In genomic region chr10:99732033-99732912, GRCh38 we compare ENCODE assay signal across 8 cellular contexts. TPM values are rescaled to one million over a fixed set of nuclear protein-coding genes. Genes with fewer than 3 reads are reported as not detected.
A peak's percentile ranks its signal among the peaks of the same experiment; 100 is the strongest.
DNase-seq lines count a peak whose midpoint lies in the region; ATAC-seq and TF ChIP-seq lines count a peak whose summit lies in the region.

Gene COX15 (minus strand): TSS chr10:99732127. CDS start chr10:99732049, 78 bp downstream.
A gene with protein sequence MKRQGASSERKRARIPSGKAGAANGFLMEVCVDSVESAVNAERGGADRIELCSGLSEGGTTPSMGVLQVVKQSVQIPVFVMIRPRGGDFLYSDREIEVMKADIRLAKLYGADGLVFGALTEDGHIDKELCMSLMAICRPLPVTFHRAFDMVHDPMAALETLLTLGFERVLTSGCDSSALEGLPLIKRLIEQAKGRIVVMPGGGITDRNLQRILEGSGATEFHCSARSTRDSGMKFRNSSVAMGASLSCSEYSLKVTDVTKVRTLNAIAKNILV (plus strand): TSS chr10:99732234. CDS start chr10:99732349, 115 bp downstream.

- peak within 1 kb of the TSS; percentile 100 for H3K4me3 Mint-ChIP-seq in activated B cell treated with CpG ODN at 0.5 μM for 24 hours
- H3K4me3 Mint-ChIP-seq in immature natural killer cell = peak within 1 kb of the TSS; percentile 98 to 100 (median 99)

- DNase-seq in AG09319 (ENCODE audit: extremely low read depth, low read depth) (peak; percentile 89), NCI-H345 (lab: John Stamatoyannopoulos, UW) (peak; percentile 95), activated B cell treated with CpG ODN at 0.5 μM for 24 hours (peak; percentile 91), caudate nucleus (lab: John Stamatoyannopoulos, UW) (peak in 60 of 61 donors; percentile 52 to 97 (median 94)), immature natural killer cell (peak; percentile 94 to 96 (median 96)), smooth muscle cell of the brain vasculature (ENCODE audit: low read depth, low spot score) (peak; percentile 92)

- intact Hi-C loops in activated B cell treated with CpG ODN at 0.5 μM for 24 hours (cut with micrococcal nuclease) = loop anchor here (1.0 to 5.0 kb wide), 8 partner anchors 73 to 1600 kb away; partner anchors contain the start of genes DNMBP, ENTPD7, ERLIN1 and GOT1

- peak; percentile 14 for TF ChIP-seq CTCF in AG09319 (IDR thresholded peaks at IDR 0.05; ENCODE audit: low read depth, low read length)
- TF ChIP-seq CTCF in activated B cell treated with CpG ODN at 0.5 μM for 24 hours (IDR thresholded peaks at IDR 0.05) = no peak

- H3K9me3 Mint-ChIP-seq in activated B cell treated with CpG ODN at 0.5 μM for 24 hours (no peaks in the 10 kb centered on the region), immature natural killer cell (no peaks in the 10 kb centered on the region)

- H3K27ac ChIP-seq in caudate nucleus (ENCODE audit: low read depth, low read length) = peak within 1 kb of the TSS; percentile 65

- H3K4me1 Mint-ChIP-seq in activated B cell treated with CpG ODN at 0.5 μM for 24 hours (peaks cover 31% of the 10 kb centered on the region), immature natural killer cell (peaks cover 34 to 68% of the 10 kb centered on the region in 2 donors)

- H3K27me3 Mint-ChIP-seq in activated B cell treated with CpG ODN at 0.5 μM for 24 hours (no peaks in the 10 kb centered on the region), immature natural killer cell (ENCODE audit: low read depth in 3 of 3) (peaks cover 4 to 10% (median 9%) of the 10 kb centered on the region in 3 donors)

- H3K27ac Mint-ChIP-seq in activated B cell treated with CpG ODN at 0.5 μM for 24 hours (peak within 1 kb of the TSS; percentile 99), immature natural killer cell (peak within 1 kb of the TSS; percentile 94 to 99 (median 98))

- H3K36me3 Mint-ChIP-seq in activated B cell treated with CpG ODN at 0.5 μM for 24 hours (ENCODE audit: low read depth) (peaks cover 46% of the 10 kb centered on the region), immature natural killer cell (peaks cover 16 to 19% (median 18%) of the 10 kb centered on the region in 3 donors)

- POLR2A ChIA-PET in activated B cell treated with CpG ODN at 0.5 μM for 24 hours (lab: Charles Lee) = interaction anchor here (0.6 to 2.2 kb wide), 15 partner anchors 67 to 1309 kb away, joined by 3 to 19 read pairs (median 4); partner anchors contain the start of genes ENTPD7, GOT1, HIF1AN and SLC25A28

- CTCF ChIA-PET in activated B cell treated with CpG ODN at 0.5 μM for 24 hours (lab: Charles Lee) = interaction anchor here (0.6 to 1.6 kb wide), 4 partner anchors 8 to 296 kb away, joined by 3 to 6 read pairs (median 4); no protein-coding TSS in a partner anchor

- ATAC-seq in GM19023 (IDR thresholded peaks at IDR 0.05; ENCODE audit: unreplicated experiment) (peak; percentile 90), HG03280 (IDR thresholded peaks at IDR 0.05; ENCODE audit: unreplicated experiment) (peak; percentile 87), activated B cell treated with CpG ODN at 0.5 μM for 24 hours (ENCODE audit: low read depth) (peak; percentile 88)

RNA-seq across cellular contexts. Expression of gene COX15, which starts in this region (rescaled TPM):
- 39.8 and 44.5 TPM in 2 replicates for total RNA-seq in activated B cell treated with CpG ODN at 0.5 μM for 24 hours
- polyA plus RNA-seq in immature natural killer cell = 10 to 100 TPM; 23.1 to 32.6 (median 29.6) TPM

RNA-seq across cellular contexts. Expression of the second gene that starts in this region (rescaled TPM):
- 25.4 and 27.5 TPM in 2 replicates for total RNA-seq in activated B cell treated with CpG ODN at 0.5 μM for 24 hours
- 100 to 1,000 TPM in 1 of 3 donors, 10 to 100 TPM in 2; 57.2 to 105 (median 60.4) TPM for polyA plus RNA-seq in immature natural killer cell

Comparison
In these comparisons a context has a peak if more than half of its experiments do, and no peak if none do; other contexts are left out.
1. Peak in every context shown above with its lines: DNase-seq, ATAC-seq and H3K27ac ChIP-seq.